In the genomic region with DNA sequence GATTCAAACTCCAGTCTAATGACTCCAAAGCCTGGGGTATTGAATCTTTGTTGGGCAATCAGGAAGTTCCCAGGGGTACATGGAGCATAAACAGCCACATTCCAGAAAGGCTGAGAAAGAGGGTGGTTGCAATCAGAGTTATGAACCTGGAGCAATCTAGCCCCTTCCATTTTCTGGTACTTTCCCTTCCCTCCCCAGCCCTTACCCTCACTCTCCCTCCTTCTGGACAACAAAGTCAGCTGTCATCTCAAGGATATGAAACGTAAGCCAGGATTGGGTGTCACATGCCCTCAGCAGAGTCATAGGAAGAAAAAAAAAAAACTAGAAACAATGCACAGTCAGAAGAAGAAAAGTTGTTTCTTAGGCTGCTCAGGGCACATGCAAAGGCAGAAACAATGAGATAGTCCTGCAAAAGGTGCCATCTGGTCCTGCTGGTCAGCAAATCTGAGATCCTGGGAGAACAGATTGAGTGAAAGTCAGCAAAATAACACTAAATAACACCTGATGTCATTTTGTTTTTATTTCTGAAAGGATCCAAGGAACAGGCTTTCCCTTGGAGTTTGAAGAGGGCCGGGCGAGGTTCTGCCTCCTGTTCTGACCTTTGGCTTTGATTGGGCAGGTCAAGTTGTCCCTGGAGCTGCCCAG, we compare ENCODE assay signal across 13 cellular contexts. TPM values are rescaled to one million over a fixed set of nuclear protein-coding genes. Genes with fewer than 3 reads are reported as not detected.
DNase-seq lines count a peak whose midpoint lies in the region; ATAC-seq lines count a peak whose summit lies in the region.
"Had no signal": no experiment of that assay in that cellular context is flagged by ENCODE, and none has a peak within 500 bp of the region (broad histone marks: within the 10 kb centered on the region; RNA-seq: fewer than 3 reads in every experiment).

No MANE protein-coding gene starts in this region.

- DNase-seq in HCEC 1CT (peak; percentile 38), SK-MEL-5 (ENCODE audit: low read depth, low spot score) (peak; percentile 91), fibroblast of peridontal ligament (ENCODE audit: extremely low read depth) (peak; percentile 72), renal cortical epithelial cell (ENCODE audit: low read depth) (peak; percentile 93), COR-L47 (lab: John Stamatoyannopoulos, UW) (no peak), GOT3 (lab: John Stamatoyannopoulos, UW) (no peak), T-cell (no peak)
- DNase-seq: amygdala; CD8-positive, alpha-beta memory T cell; effector memory CD8-positive, alpha-beta T cell; NCI-H1092 treated with DMSO at 0.1 percent for 48 hours; NCI-H526; SHP77 treated with DMSO at 0.1 percent for 48 hours had no signal

- H3K36me3 Mint-ChIP-seq in T-cell = no peaks in the 10 kb centered on the region
- H3K36me3 Mint-ChIP-seq: CD8-positive, alpha-beta memory T cell had no signal

- no peak for ATAC-seq in T-cell (replicated peaks in 1 of 4)
- ATAC-seq: effector memory CD8-positive, alpha-beta T cell had no signal

- no peak overlapping the region for H3K4me3 Mint-ChIP-seq in T-cell
- H3K4me3 Mint-ChIP-seq: CD8-positive, alpha-beta memory T cell; effector memory CD8-positive, alpha-beta T cell had no signal

- no peak overlapping the region for H3K27ac Mint-ChIP-seq in T-cell

- H3K9me3 Mint-ChIP-seq in T-cell = no peaks in the 10 kb centered on the region
- H3K9me3 Mint-ChIP-seq: effector memory CD8-positive, alpha-beta T cell had no signal

- no peaks in the 10 kb centered on the region for H3K27me3 Mint-ChIP-seq in T-cell

- CTCF ChIA-PET in T-cell (lab: Charles Lee) = interaction anchor here in 1 of 2 donors (0.5 kb wide), 1 partner anchor 240 kb away, joined by 6 read pairs; no protein-coding TSS in a partner anchor

- peaks cover 21 to 29% (median 22%) of the 10 kb centered on the region in 3 donors for H3K4me1 Mint-ChIP-seq in T-cell

- in situ Hi-C loops in SK-MEL-5 (cut with HindIII; ENCODE audit: low pct_unique_long_range_greater_than_20kb, low sequenced_read_pairs) = no loop called here

- POLR2A ChIA-PET in T-cell (lab: Charles Lee) = no interaction called here

RNA-seq across cellular contexts. Expression of a gene that starts 27.1 kb away (rescaled TPM):
- total RNA-seq in SK-MEL-5 (2014; rRNA removed; shearing (Covaris generic)) = 59.2 and 62.3 TPM in 2 replicates
- 81.7 and 93.2 TPM in 2 replicates for polyA plus RNA-seq in SK-MEL-5 (2015; cell fraction: cytosol; rRNA removed)
- 23.8 and 41.6 TPM in 2 replicates for polyA plus RNA-seq in SK-MEL-5 (2015; cell fraction: nucleus; rRNA removed)
- 0.69 and 3.9 TPM in 2 replicates for total RNA-seq in renal cortical epithelial cell
- total RNA-seq in T-cell = 10 to 100 TPM; 19.0 to 41.7 (median 32.3) TPM

RNA-seq across cellular contexts. Expression of a gene that starts 49.5 kb away (rescaled TPM):
- total RNA-seq in SK-MEL-5 (2014; rRNA removed; shearing (Covaris generic)) = 0.55 and 0.69 TPM in 2 replicates
- polyA plus RNA-seq in SK-MEL-5 (2015; cell fraction: cytosol; rRNA removed) = 0.49 and 0.54 TPM in 2 replicates
- not detected in 2 replicates for polyA plus RNA-seq in SK-MEL-5 (2015; cell fraction: nucleus; rRNA removed)
- 12.9 and 126 TPM in 2 replicates for total RNA-seq in renal cortical epithelial cell
- 1 to 10 TPM in 4 of 5 donors, under 1 TPM in 1; 0.79 to 4.0 (median 3.5) TPM for total RNA-seq in T-cell

Comparison
In these comparisons a context has a peak if more than half of its experiments do, and no peak if none do; other contexts are left out.
1. DNase-seq: peak in HCEC 1CT (single experiment), SK-MEL-5 (single experiment), fibroblast of peridontal ligament (single experiment) and renal cortical epithelial cell (single experiment); none in COR-L47 (single experiment), GOT3 (single experiment) and T-cell (0 of 34).